10 cellular contexts compared by ENCODE assay signal in the genomic region with DNA sequence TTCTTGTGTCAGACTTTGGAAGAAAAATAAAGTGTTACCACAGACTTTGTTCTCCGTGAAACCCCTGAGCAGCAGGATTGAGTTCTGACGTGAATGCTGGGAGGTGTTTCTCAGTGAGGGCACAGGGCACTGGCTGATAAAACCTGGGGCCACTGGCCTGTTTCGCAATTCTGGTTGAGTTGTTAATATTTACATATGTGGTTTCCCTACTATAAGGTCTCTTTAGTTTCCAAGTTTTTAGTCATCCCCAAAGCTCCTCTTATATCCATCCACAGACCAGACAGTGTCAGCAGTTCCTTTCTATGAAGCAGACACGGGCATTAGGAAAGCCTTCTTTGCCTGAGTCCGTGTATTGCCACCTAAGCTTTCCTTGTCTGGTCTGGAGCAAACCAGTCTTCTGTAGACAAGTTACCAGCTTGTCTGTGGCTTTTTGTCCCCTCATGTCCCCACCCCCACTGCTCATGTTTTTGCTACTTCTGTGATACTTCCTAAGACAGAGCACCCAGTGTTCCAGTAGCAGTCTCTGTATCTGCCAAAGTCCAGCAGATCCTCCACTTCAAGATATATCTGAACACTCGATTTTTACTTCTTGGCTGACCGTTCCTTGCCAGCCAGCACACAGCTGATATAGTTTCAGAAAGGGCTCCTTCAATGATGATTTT. TPM values are rescaled to one million over a fixed set of nuclear protein-coding genes. Genes with fewer than 3 reads are reported as not detected.
DNase-seq lines count a peak whose midpoint lies in the region; ATAC-seq and TF ChIP-seq lines count a peak whose summit lies in the region.
"Had no signal": no experiment of that assay in that cellular context is flagged by ENCODE, and none has a peak within 500 bp of the region (broad histone marks: within the 10 kb centered on the region; RNA-seq: fewer than 3 reads in every experiment).

No MANE protein-coding gene starts in this region.

- H3F3A ChIP-seq in SK-N-SH (replicated peaks; ENCODE audit: insufficient read depth): peaks cover 9% of the 10 kb centered on the region

- H3K36me3 ChIP-seq in brain microvascular endothelial cell (replicated peaks): peaks cover 26% of the 10 kb centered on the region
- no peaks in the 10 kb centered on the region for H3K36me3 ChIP-seq in mucosa of descending colon (ENCODE audit: low read depth)
- H3K36me3 ChIP-seq in SK-N-SH (replicated peaks in 1 of 2; ENCODE audit: control insufficient read depth in 1 of 2, insufficient read depth in 2 of 2, low read length in 1 of 2): peaks cover 32 to 50% of the 10 kb centered on the region in 2 experiments

- H3K27me3 Mint-ChIP-seq in Calu3 (ENCODE audit: unreplicated experiment): no peaks in the 10 kb centered on the region
- no peaks in the 10 kb centered on the region for H3K27me3 Mint-ChIP-seq in stimulated activated naive CD8-positive, alpha-beta T cell treated with anti-CD3 and anti-CD28 coated beads, Interleukin-15, amount 100 ng/mL, for 72 hours

- H3K9me3 ChIP-seq in mucosa of descending colon (no peaks in the 10 kb centered on the region), SK-N-SH (no peaks in the 10 kb centered on the region)

- H3K36me3 Mint-ChIP-seq in Calu3 (ENCODE audit: insufficient read depth, unreplicated experiment): peaks cover 42% of the 10 kb centered on the region

- intact Hi-C loops in Calu3 (cut with micrococcal nuclease; ENCODE audit: unreplicated experiment) (loop anchor here (1.0 to 10.0 kb wide), 2 partner anchors 47 to 98 kb away; a partner anchor contains a TSS), mucosa of descending colon (cut with DNase I, micrococcal nuclease) (no loop called here)

- POLR2A ChIA-PET in SK-N-SH (lab: Yijun Ruan, JAX): no interaction called here

- no peak for TF ChIP-seq CTCF in Calu3 (IDR thresholded peaks at IDR 0.05; ENCODE audit: unreplicated experiment)
- TF ChIP-seq CTCF in brain microvascular endothelial cell (IDR thresholded peaks at IDR 0.05; ENCODE audit: low read depth, low read length, missing control alignments): no peak
- no peak for TF ChIP-seq CTCF in mucosa of descending colon (IDR thresholded peaks at IDR 0.05)
- no peak for TF ChIP-seq CTCF in SK-N-SH (IDR thresholded peaks at IDR 0.05)

- peak overlapping the region; percentile 58 for H3K27ac Mint-ChIP-seq in Calu3 (ENCODE audit: unreplicated experiment)
- peak overlapping the region in 1 of 2 donors; percentile 12 for H3K27ac Mint-ChIP-seq in stimulated activated naive CD8-positive, alpha-beta T cell treated with anti-CD3 and anti-CD28 coated beads, Interleukin-15, amount 100 ng/mL, for 72 hours

- TF ChIP-seq EP300 in SK-N-SH (IDR thresholded peaks at IDR 0.05; ENCODE audit: borderline replicate concordance in 1 of 2, low read depth in 1 of 2, low read length in 1 of 2): no peak

- H3K27me3 ChIP-seq in brain microvascular endothelial cell (replicated peaks): no peaks in the 10 kb centered on the region
- H3K27me3 ChIP-seq in SK-N-SH (ENCODE audit: insufficient read depth): no peaks in the 10 kb centered on the region

- H3K79me2 ChIP-seq in SK-N-SH (ENCODE audit: insufficient read depth): no peaks in the 10 kb centered on the region

- CTCF ChIA-PET in Calu3 (lab: Charles Lee) (interaction anchor here (0.6 to 2.1 kb wide), 5 partner anchors 12 to 146 kb away, joined by 3 to 16 read pairs (median 3); a partner anchor contains a TSS), SK-N-SH (lab: Yijun Ruan, JAX) (interaction anchor here (0.6 to 8.9 kb wide), 3 partner anchors 9 to 478 kb away, joined by 3 to 57 read pairs (median 3); no protein-coding TSS in a partner anchor)

- no peak overlapping the region for H3K9ac ChIP-seq in SK-N-SH

- no peak overlapping the region for H3K4me3 ChIP-seq in brain microvascular endothelial cell (ENCODE audit: low read depth, low read length)
- no peak overlapping the region for H3K4me3 ChIP-seq in mucosa of descending colon
- no peak overlapping the region for H3K4me3 ChIP-seq in SK-N-SH (ENCODE audit: low read depth in 2 of 2, low read length in 1 of 2)

- H3K4me1 Mint-ChIP-seq in Calu3 (ENCODE audit: low read depth, unreplicated experiment): peaks cover 25% of the 10 kb centered on the region
- H3K4me1 Mint-ChIP-seq in stimulated activated naive CD8-positive, alpha-beta T cell treated with anti-CD3 and anti-CD28 coated beads, Interleukin-15, amount 100 ng/mL, for 72 hours: no peaks in the 10 kb centered on the region

- H3K27ac ChIP-seq in brain microvascular endothelial cell (peak overlapping the region; percentile 82), SK-N-SH (ENCODE audit: low read depth in 2 of 2, low read length in 1 of 2) (no peak overlapping the region)

- no peak overlapping the region for H3K4me2 ChIP-seq in SK-N-SH

- BruUV-seq in Calu3 (replicated peaks; lab: Mats Ljungman, UMichigan): no TSS peak

- H3K9me3 Mint-ChIP-seq in Calu3 (ENCODE audit: low read depth, unreplicated experiment): peaks cover 2% of the 10 kb centered on the region
- H3K9me3 Mint-ChIP-seq in stimulated activated naive CD8-positive, alpha-beta T cell treated with anti-CD3 and anti-CD28 coated beads, Interleukin-15, amount 100 ng/mL, for 72 hours: no peaks in the 10 kb centered on the region

- WGBS in SK-N-SH (ENCODE audit: low lambda C conversion rate): 76% methylated on average over 7 of the region's 7 CpGs

- DNase-seq in Calu3 (peak; percentile 49), brain microvascular endothelial cell (peak; percentile 91), mucosa of descending colon (peak in 1 of 3 donors; percentile 19), SK-N-SH (no peak), dermis blood vessel endothelial cell (no peak), NCI-H748 treated with DMSO at 0.1 percent for 48 hours (lab: John Stamatoyannopoulos, UW) (no peak)
- DNase-seq in stimulated activated naive CD8-positive, alpha-beta T cell treated with anti-CD3 and anti-CD28 coated beads, Interleukin-15, amount 100 ng/mL, for 72 hours: no peak
- DNase-seq: activated gamma-delta T cell treated with Interleukin-2 at 50 U/mL for 16 hours, GF-D8 had no signal

- ATAC-seq in HG03196 (IDR thresholded peaks at IDR 0.05; ENCODE audit: unreplicated experiment) (peak; percentile 63), mucosa of descending colon (peak; percentile 71)
- ATAC-seq in stimulated activated naive CD8-positive, alpha-beta T cell treated with anti-CD3 and anti-CD28 coated beads, Interleukin-15, amount 100 ng/mL, for 72 hours: no peak

- in situ Hi-C loops in brain microvascular endothelial cell (cut with HindIII; ENCODE audit: low pct_ligation_motif_present, low sequenced_read_pairs): no loop called here

- no peak overlapping the region for H2AFZ ChIP-seq in SK-N-SH (ENCODE audit: low read depth)

- TF ChIP-seq RAD21 in SK-N-SH (IDR thresholded peaks at IDR 0.05; ENCODE audit: low read length): no peak

- no peaks in the 10 kb centered on the region for H4K20me1 ChIP-seq in SK-N-SH (ENCODE audit: insufficient read depth)

- no peak overlapping the region for H3K4me3 Mint-ChIP-seq in Calu3 (ENCODE audit: low read depth, unreplicated experiment)
- H3K4me3 Mint-ChIP-seq in stimulated activated naive CD8-positive, alpha-beta T cell treated with anti-CD3 and anti-CD28 coated beads, Interleukin-15, amount 100 ng/mL, for 72 hours: no peak overlapping the region

- no peaks in the 10 kb centered on the region for H3K9me2 ChIP-seq in SK-N-SH

- peaks cover 5% of the 10 kb centered on the region for H3K4me1 ChIP-seq in mucosa of descending colon (ENCODE audit: low read depth)
- H3K4me1 ChIP-seq in SK-N-SH (ENCODE audit: control insufficient read depth in 1 of 2, insufficient read depth in 2 of 2, low read depth in 1 of 2, low read length in 1 of 2): peaks cover 0 to 11% of the 10 kb centered on the region in 2 experiments; a peak in 3 of 4 replicates

TF ChIP-seq in SK-N-SH, 30 proteins besides CTCF, POLR2A, EP300 and RAD21 (continues in another document):
- TF ChIP-seq, protein P1, sequence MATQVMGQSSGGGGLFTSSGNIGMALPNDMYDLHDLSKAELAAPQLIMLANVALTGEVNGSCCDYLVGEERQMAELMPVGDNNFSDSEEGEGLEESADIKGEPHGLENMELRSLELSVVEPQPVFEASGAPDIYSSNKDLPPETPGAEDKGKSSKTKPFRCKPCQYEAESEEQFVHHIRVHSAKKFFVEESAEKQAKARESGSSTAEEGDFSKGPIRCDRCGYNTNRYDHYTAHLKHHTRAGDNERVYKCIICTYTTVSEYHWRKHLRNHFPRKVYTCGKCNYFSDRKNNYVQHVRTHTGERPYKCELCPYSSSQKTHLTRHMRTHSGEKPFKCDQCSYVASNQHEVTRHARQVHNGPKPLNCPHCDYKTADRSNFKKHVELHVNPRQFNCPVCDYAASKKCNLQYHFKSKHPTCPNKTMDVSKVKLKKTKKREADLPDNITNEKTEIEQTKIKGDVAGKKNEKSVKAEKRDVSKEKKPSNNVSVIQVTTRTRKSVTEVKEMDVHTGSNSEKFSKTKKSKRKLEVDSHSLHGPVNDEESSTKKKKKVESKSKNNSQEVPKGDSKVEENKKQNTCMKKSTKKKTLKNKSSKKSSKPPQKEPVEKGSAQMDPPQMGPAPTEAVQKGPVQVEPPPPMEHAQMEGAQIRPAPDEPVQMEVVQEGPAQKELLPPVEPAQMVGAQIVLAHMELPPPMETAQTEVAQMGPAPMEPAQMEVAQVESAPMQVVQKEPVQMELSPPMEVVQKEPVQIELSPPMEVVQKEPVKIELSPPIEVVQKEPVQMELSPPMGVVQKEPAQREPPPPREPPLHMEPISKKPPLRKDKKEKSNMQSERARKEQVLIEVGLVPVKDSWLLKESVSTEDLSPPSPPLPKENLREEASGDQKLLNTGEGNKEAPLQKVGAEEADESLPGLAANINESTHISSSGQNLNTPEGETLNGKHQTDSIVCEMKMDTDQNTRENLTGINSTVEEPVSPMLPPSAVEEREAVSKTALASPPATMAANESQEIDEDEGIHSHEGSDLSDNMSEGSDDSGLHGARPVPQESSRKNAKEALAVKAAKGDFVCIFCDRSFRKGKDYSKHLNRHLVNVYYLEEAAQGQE (IDR thresholded peaks at IDR 0.05; ENCODE audit: low read depth, low read length): no peak
- TF ChIP-seq FOSL2 (IDR thresholded peaks at IDR 0.05; ENCODE audit: borderline replicate concordance, low read depth) (no peak), GATA2 (CRISPR knock-in tag; IDR thresholded peaks at IDR 0.05) (no peak), RXRA (IDR thresholded peaks at IDR 0.05; ENCODE audit: borderline replicate concordance, low read depth) (no peak), MEF2A (IDR thresholded peaks at IDR 0.05; ENCODE audit: borderline replicate concordance, low read depth) (no peak), TCF12 (IDR thresholded peaks at IDR 0.05) (no peak)

RNA-seq across cellular contexts. Expression of a gene that starts 42.0 kb away (rescaled TPM):
- 19.1 and 29.6 TPM in 2 replicates for total RNA-seq in Calu3 (2022)
- 10 to 100 TPM; 30.9 to 50.4 (median 32.6) TPM for total RNA-seq in mucosa of descending colon
- polyA plus RNA-seq in SK-N-SH (2012; rRNA removed): 25.4 and 33.7 TPM in 2 replicates
- 26.8 and 27.9 TPM in 2 replicates for polyA plus RNA-seq in SK-N-SH (2012; cell fraction: cytosol; rRNA removed)
- 19.0 and 29.3 TPM in 2 replicates for polyA plus RNA-seq in SK-N-SH (2012; cell fraction: nucleus; rRNA removed)
- 61.8 and 73.3 TPM in 2 replicates for total RNA-seq in dermis blood vessel endothelial cell

Comparison
In these comparisons a context has a peak if more than half of its experiments do, and no peak if none do; other contexts are left out.
1. DNase-seq: peak in Calu3 (single experiment) and brain microvascular endothelial cell (single experiment); none in SK-N-SH (single experiment), stimulated activated naive CD8-positive, alpha-beta T cell treated with anti-CD3 and anti-CD28 coated beads, Interleukin-15, amount 100 ng/mL, for 72 hours (0 of 2), dermis blood vessel endothelial cell (single experiment) and NCI-H748 treated with DMSO at 0.1 percent for 48 hours (single experiment).